In the genomic region with DNA sequence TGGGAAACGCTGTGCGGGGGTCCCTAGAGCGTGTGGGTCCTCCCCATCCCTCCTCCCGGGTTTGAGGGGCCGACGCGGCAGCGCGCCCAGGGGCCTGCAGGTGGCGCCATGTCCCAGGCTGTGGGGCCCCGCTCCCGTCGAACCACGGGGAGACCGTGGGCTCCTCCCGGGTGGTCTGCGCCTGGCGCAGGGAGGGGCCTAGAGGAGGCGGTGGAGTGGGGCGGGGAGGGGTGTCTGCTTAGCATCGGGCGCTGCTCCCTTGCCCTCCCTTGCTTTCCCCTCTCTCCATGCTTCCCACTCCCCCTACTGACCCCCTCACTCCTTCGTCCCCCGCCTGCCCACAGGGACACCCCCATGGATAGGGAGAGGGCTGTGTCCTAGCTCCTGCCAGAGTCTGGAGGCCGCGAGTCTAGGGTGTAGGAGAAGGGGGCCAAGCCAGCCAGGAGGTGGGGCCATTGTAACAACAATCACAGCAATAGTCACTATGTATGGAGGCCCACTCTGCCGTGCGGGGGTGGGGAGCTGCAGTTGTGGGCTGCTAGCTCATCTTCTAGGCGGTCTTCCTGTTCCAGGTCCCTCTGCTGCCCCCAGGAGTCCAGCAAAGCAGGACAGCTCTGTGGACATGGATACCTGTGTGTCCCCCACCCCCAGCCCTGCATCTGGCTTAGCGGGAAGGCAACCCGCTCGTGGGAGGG, we compare ENCODE assay signal across 8 cellular contexts. TPM values are rescaled to one million over a fixed set of nuclear protein-coding genes. Genes with fewer than 3 reads are reported as not detected.
DNase-seq lines count a peak whose midpoint lies in the region; ATAC-seq and TF ChIP-seq lines count a peak whose summit lies in the region.

No MANE protein-coding gene starts in this region.

- H3K36me3 ChIP-seq in GM06990 (ENCODE audit: control insufficient read depth, insufficient read depth, low read length) (no peaks in the 10 kb centered on the region), KMS-11 (ENCODE audit: insufficient read depth) (no peaks in the 10 kb centered on the region), WERI-Rb-1 (no peaks in the 10 kb centered on the region), left lung (peaks cover 0 to 7% of the 10 kb centered on the region in 2 donors)

- H3K27ac ChIP-seq in KMS-11 (peak overlapping the region; percentile 38), WERI-Rb-1 (no peak overlapping the region), left lung (no peak overlapping the region)

- ATAC-seq in left lung (peak; percentile 90), GM18498 (IDR thresholded peaks at IDR 0.05; ENCODE audit: unreplicated experiment) (no peak), GM21529 (IDR thresholded peaks at IDR 0.05; ENCODE audit: unreplicated experiment) (no peak)

- H3K27me3 ChIP-seq in GM06990 (replicated peaks; ENCODE audit: control insufficient read depth, insufficient read depth, low read length) (no peaks in the 10 kb centered on the region), KMS-11 (ENCODE audit: insufficient read depth, low read depth) (no peaks in the 10 kb centered on the region), WERI-Rb-1 (ENCODE audit: insufficient read depth, low read depth, severe bottlenecking) (no peaks in the 10 kb centered on the region), left lung (no peaks in the 10 kb centered on the region)

- DNase-seq in GM06990 (ENCODE audit: extremely low read depth, insufficient read length) (peak; percentile 65), WERI-Rb-1 (peak; percentile 79), choroid plexus epithelial cell (ENCODE audit: low read depth) (peak; percentile 81), left lung (peak; percentile 54 to 84)
- DNase-seq in stimulated activated CD8-positive, alpha-beta memory T cell treated with anti-CD3 and anti-CD28 coated beads, Interleukin-4, amount 100 ng/mL, for 24 hours (ENCODE audit: low read depth): peak; percentile 12

- H3K79me2 ChIP-seq in KMS-11 (ENCODE audit: insufficient read depth, low read depth): no peaks in the 10 kb centered on the region

- H3K4me2 ChIP-seq in KMS-11: peak overlapping the region; percentile 65

- H3K9me3 ChIP-seq in WERI-Rb-1 (ENCODE audit: severe bottlenecking) (no peaks in the 10 kb centered on the region), left lung (no peaks in the 10 kb centered on the region)

- H3K4me3 ChIP-seq in GM06990 (replicated peaks; ENCODE audit: low read depth, low read length) (no peak overlapping the region), KMS-11 (IDR thresholded peaks at IDR 0.05; ENCODE audit: insufficient read depth, low read depth, low read length) (no peak overlapping the region), WERI-Rb-1 (ENCODE audit: low read depth, low read length) (no peak overlapping the region), choroid plexus epithelial cell (ENCODE audit: low read depth, low read length) (peak overlapping the region; percentile 40), left lung (no peak overlapping the region)

- H4K20me1 ChIP-seq in KMS-11 (ENCODE audit: insufficient read depth): no peaks in the 10 kb centered on the region

- H3K4me1 ChIP-seq in KMS-11 (ENCODE audit: low read depth, poor library complexity, severe bottlenecking): peaks cover 57% of the 10 kb centered on the region
- peaks cover 0 to 30% of the 10 kb centered on the region in 2 donors for H3K4me1 ChIP-seq in left lung

- intact Hi-C loops in left lung (cut with DNase I): no loop called here

- TF ChIP-seq CTCF in GM06990 (IDR thresholded peaks at IDR 0.05; ENCODE audit: insufficient read depth, low read length, poor library complexity, severe bottlenecking): peak; percentile 72
- peak; percentile 53 for TF ChIP-seq CTCF in KMS-11 (conservative IDR thresholded peaks at IDR 0.05; ENCODE audit: low read depth, low read length)
- peak; percentile 87 for TF ChIP-seq CTCF in WERI-Rb-1 (IDR thresholded peaks at IDR 0.05; ENCODE audit: low read depth, low read length)
- TF ChIP-seq CTCF in choroid plexus epithelial cell (conservative IDR thresholded peaks at IDR 0.05; ENCODE audit: low read depth, low read length): peak; percentile 73
- TF ChIP-seq CTCF in left lung (IDR thresholded peaks at IDR 0.05): peak; percentile 67 to 68

- no peak overlapping the region for H2AFZ ChIP-seq in KMS-11 (ENCODE audit: low read depth)

- no peak overlapping the region; the same call in 1 of the 2 replicates for H3K9ac ChIP-seq in KMS-11

RNA-seq across cellular contexts. Expression of a gene that starts 51.7 kb away (rescaled TPM):
- total RNA-seq in left lung: 10 to 100 TPM; 83.2 to 90.5 TPM

Comparison
In these comparisons a context has a peak if more than half of its experiments do, and no peak if none do; other contexts are left out.
1. DNase-seq: peak in every context shown above with its lines; median percentile 81 in choroid plexus epithelial cell; 79 in WERI-Rb-1; 69 in left lung; 65 in GM06990; 12 in stimulated activated CD8-positive, alpha-beta memory T cell treated with anti-CD3 and anti-CD28 coated beads, Interleukin-4, amount 100 ng/mL, for 24 hours.